ENCODE assay signal across 22 cellular contexts in the genomic region with DNA sequence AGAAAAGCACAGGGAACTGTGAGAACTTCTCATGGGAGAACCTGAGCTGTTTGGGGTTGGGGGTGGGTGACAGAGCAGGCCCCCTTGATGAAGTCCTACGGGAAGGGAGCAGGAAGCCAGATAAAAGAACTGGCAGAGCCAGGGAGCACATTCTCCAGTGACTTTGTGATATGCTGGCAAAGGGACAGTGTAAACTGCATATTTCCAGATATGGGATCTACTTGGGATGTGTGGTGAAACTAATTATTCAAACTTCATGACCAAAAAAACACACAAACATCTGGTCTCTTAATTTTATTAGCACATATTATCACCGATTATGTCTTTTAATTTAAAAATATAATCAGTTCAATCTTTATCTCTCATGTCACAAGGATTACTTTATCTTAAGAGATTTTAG.
DNase-seq lines count a peak whose midpoint lies in the region; ATAC-seq and TF ChIP-seq lines count a peak whose summit lies in the region.
"Had no signal": no experiment of that assay in that cellular context is flagged by ENCODE, and none has a peak within 500 bp of the region (broad histone marks: within the 10 kb centered on the region; RNA-seq: fewer than 3 reads in every experiment).

No MANE protein-coding gene starts in this region.

- no peak overlapping the region for H3K4me2 ChIP-seq in smooth muscle cell
- H3K4me2 ChIP-seq: A549, GM23338 had no signal

- H3K9me3 ChIP-seq in right cardiac atrium (ENCODE audit: control insufficient read depth, low read length) (no peaks in the 10 kb centered on the region), smooth muscle cell (replicated peaks; ENCODE audit: low read depth) (no peaks in the 10 kb centered on the region)
- H3K9me3 ChIP-seq: A549 had no signal

- H3K4me1 ChIP-seq in right cardiac atrium (ENCODE audit: control insufficient read depth, insufficient read depth, low read length): peaks cover 1% of the 10 kb centered on the region
- H3K4me1 ChIP-seq in smooth muscle cell (ENCODE audit: low read depth): no peaks in the 10 kb centered on the region
- H3K4me1 ChIP-seq: A549 had no signal

- H3K27ac ChIP-seq in right cardiac atrium (ENCODE audit: low read length): no peak overlapping the region
- no peak overlapping the region for H3K27ac ChIP-seq in smooth muscle cell (ENCODE audit: low read depth)
- H3K27ac ChIP-seq: A549 had no signal

- H3K9ac ChIP-seq in smooth muscle cell (ENCODE audit: low read depth): no peak overlapping the region

- TF ChIP-seq CTCF in chondrocyte (IDR thresholded peaks at IDR 0.05) (no peak), smooth muscle cell (IDR thresholded peaks at IDR 0.05; ENCODE audit: borderline replicate concordance, insufficient read depth, poor library complexity, severe bottlenecking) (no peak)

- peaks cover 2% of the 10 kb centered on the region for H3K36me3 Mint-ChIP-seq in chondrocyte (ENCODE audit: low read depth)
- no peaks in the 10 kb centered on the region for H3K36me3 Mint-ChIP-seq in activated CD4-positive, alpha-beta T cell treated with anti-CD3 and anti-CD28 coated beads, Interleukin-2, amount 10 ng/mL, durations not matched to agents 24 days and 14 days (ENCODE audit: low read depth)
- H3K36me3 Mint-ChIP-seq: CD4-positive, alpha-beta memory T cell had no signal

- H3F3A ChIP-seq in smooth muscle cell (ENCODE audit: low read depth): peaks cover 3% of the 10 kb centered on the region

- peak in 1 of 3 donors; percentile 29 for DNase-seq in right cardiac atrium
- no peak for DNase-seq in Right ventricle myocardium superior
- DNase-seq in chondrocyte (ENCODE audit: low spot score): no peak
- DNase-seq in smooth muscle cell (lab: John Stamatoyannopoulos, UW; ENCODE audit: unreplicated experiment): no peak
- no peak for DNase-seq in activated CD4-positive, alpha-beta T cell treated with anti-CD3 and anti-CD28 coated beads, Interleukin-2, amount 10 ng/mL, durations not matched to agents 24 days and 14 days
- DNase-seq: 8988T; ACHN; AML-193; C1 segment of cervical spinal cord; Calu3; CD4-positive, alpha-beta memory T cell; COR-L47; DMS53; DMS79 treated with DMSO at 0.1 percent for 48 hours; GF-D8; H9 had no signal

- peak; percentile 68 to 78 for ATAC-seq in right cardiac atrium
- ATAC-seq in Right ventricle myocardium superior (ENCODE audit: poor library complexity): no peak
- no peak for ATAC-seq in SK-N-SH treated with all-trans-retinoic acid at 6 μM for 48 hours
- ATAC-seq in HG03045 (IDR thresholded peaks at IDR 0.05; ENCODE audit: unreplicated experiment): no peak
- no peak for ATAC-seq in HG02938 (IDR thresholded peaks at IDR 0.05; ENCODE audit: unreplicated experiment)
- ATAC-seq: A549, GM23338, HCT116 had no signal

- intact Hi-C loops in right cardiac atrium (cut with DNase I) (no loop called here), Right ventricle myocardium superior (cut with DNase I) (no loop called here)
- intact Hi-C loops in activated CD4-positive, alpha-beta T cell treated with anti-CD3 and anti-CD28 coated beads, Interleukin-2, amount 10 ng/mL, durations not matched to agents 24 days and 14 days (cut with micrococcal nuclease): no loop called here

- peak overlapping the region; percentile 41 for H2AFZ ChIP-seq in smooth muscle cell (ENCODE audit: low read depth)
- H2AFZ ChIP-seq: GM23338 had no signal

- 32% methylated on average over 2 of the region's 2 CpGs for WGBS in right cardiac atrium
- 65% methylated on average over 2 of the region's 2 CpGs for WGBS in smooth muscle cell (ENCODE audit: low lambda C conversion rate)

- peaks cover 30% of the 10 kb centered on the region for H3K4me1 Mint-ChIP-seq in chondrocyte (ENCODE audit: low read depth)
- no peaks in the 10 kb centered on the region for H3K4me1 Mint-ChIP-seq in activated CD4-positive, alpha-beta T cell treated with anti-CD3 and anti-CD28 coated beads, Interleukin-2, amount 10 ng/mL, durations not matched to agents 24 days and 14 days
- H3K4me1 Mint-ChIP-seq: CD4-positive, alpha-beta memory T cell had no signal

- no peak overlapping the region for H3K4me3 ChIP-seq in right cardiac atrium (ENCODE audit: low read length)
- no peak overlapping the region for H3K4me3 ChIP-seq in smooth muscle cell
- H3K4me3 ChIP-seq: A549, GM23338 had no signal

- peak overlapping the region; percentile 57 for H3K27ac Mint-ChIP-seq in chondrocyte (ENCODE audit: unreplicated experiment)
- no peak overlapping the region for H3K27ac Mint-ChIP-seq in activated CD4-positive, alpha-beta T cell treated with anti-CD3 and anti-CD28 coated beads, Interleukin-2, amount 10 ng/mL, durations not matched to agents 24 days and 14 days
- H3K27ac Mint-ChIP-seq: CD4-positive, alpha-beta memory T cell; GM23338; H9 had no signal

- H3K4me3 Mint-ChIP-seq in chondrocyte (ENCODE audit: unreplicated experiment): no peak overlapping the region
- H3K4me3 Mint-ChIP-seq in activated CD4-positive, alpha-beta T cell treated with anti-CD3 and anti-CD28 coated beads, Interleukin-2, amount 10 ng/mL, durations not matched to agents 24 days and 14 days: no peak overlapping the region
- H3K4me3 Mint-ChIP-seq: CD4-positive, alpha-beta memory T cell; GM23338; H9 had no signal

- H3K36me3 ChIP-seq in smooth muscle cell (ENCODE audit: low read depth): no peaks in the 10 kb centered on the region

- H3K27me3 Mint-ChIP-seq in chondrocyte (ENCODE audit: low read depth): no peaks in the 10 kb centered on the region
- H3K27me3 Mint-ChIP-seq in activated CD4-positive, alpha-beta T cell treated with anti-CD3 and anti-CD28 coated beads, Interleukin-2, amount 10 ng/mL, durations not matched to agents 24 days and 14 days: no peaks in the 10 kb centered on the region

- H3K9me3 Mint-ChIP-seq in chondrocyte (ENCODE audit: low read depth): no peaks in the 10 kb centered on the region
- no peaks in the 10 kb centered on the region for H3K9me3 Mint-ChIP-seq in activated CD4-positive, alpha-beta T cell treated with anti-CD3 and anti-CD28 coated beads, Interleukin-2, amount 10 ng/mL, durations not matched to agents 24 days and 14 days
- H3K9me3 Mint-ChIP-seq: GM23338, H9 had no signal

- H3K79me2 ChIP-seq in smooth muscle cell (ENCODE audit: low read depth): no peaks in the 10 kb centered on the region

- no peaks in the 10 kb centered on the region for H3K27me3 ChIP-seq in right cardiac atrium (ENCODE audit: control insufficient read depth, insufficient read depth)
- H3K27me3 ChIP-seq in smooth muscle cell (ENCODE audit: low read depth): no peaks in the 10 kb centered on the region

- H4K20me1 ChIP-seq in smooth muscle cell (ENCODE audit: low read depth): no peaks in the 10 kb centered on the region

TF ChIP-seq in SK-N-SH treated with all-trans-retinoic acid at 6 μM for 48 hours, 23 proteins besides CTCF, POLR2A, EP300 and RAD21 (continues in another document):
- TF ChIP-seq, protein P1, sequence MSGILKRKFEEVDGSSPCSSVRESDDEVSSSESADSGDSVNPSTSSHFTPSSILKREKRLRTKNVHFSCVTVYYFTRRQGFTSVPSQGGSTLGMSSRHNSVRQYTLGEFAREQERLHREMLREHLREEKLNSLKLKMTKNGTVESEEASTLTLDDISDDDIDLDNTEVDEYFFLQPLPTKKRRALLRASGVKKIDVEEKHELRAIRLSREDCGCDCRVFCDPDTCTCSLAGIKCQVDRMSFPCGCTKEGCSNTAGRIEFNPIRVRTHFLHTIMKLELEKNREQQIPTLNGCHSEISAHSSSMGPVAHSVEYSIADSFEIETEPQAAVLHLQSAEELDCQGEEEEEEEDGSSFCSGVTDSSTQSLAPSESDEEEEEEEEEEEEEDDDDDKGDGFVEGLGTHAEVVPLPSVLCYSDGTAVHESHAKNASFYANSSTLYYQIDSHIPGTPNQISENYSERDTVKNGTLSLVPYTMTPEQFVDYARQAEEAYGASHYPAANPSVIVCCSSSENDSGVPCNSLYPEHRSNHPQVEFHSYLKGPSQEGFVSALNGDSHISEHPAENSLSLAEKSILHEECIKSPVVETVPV (CRISPR knock-in tag; IDR thresholded peaks at IDR 0.05): no peak
- TF ChIP-seq ARNTL (CRISPR knock-in tag; IDR thresholded peaks at IDR 0.05; ENCODE audit: borderline replicate concordance, low read depth): no peak
- TF ChIP-seq TOX (CRISPR knock-in tag; IDR thresholded peaks at IDR 0.05; ENCODE audit: borderline replicate concordance): no peak
- TF ChIP-seq PPARA (CRISPR knock-in tag; IDR thresholded peaks at IDR 0.05; ENCODE audit: borderline replicate concordance): no peak
- TF ChIP-seq GLIS3 (CRISPR knock-in tag; IDR thresholded peaks at IDR 0.05): no peak
- TF ChIP-seq, protein P2, sequence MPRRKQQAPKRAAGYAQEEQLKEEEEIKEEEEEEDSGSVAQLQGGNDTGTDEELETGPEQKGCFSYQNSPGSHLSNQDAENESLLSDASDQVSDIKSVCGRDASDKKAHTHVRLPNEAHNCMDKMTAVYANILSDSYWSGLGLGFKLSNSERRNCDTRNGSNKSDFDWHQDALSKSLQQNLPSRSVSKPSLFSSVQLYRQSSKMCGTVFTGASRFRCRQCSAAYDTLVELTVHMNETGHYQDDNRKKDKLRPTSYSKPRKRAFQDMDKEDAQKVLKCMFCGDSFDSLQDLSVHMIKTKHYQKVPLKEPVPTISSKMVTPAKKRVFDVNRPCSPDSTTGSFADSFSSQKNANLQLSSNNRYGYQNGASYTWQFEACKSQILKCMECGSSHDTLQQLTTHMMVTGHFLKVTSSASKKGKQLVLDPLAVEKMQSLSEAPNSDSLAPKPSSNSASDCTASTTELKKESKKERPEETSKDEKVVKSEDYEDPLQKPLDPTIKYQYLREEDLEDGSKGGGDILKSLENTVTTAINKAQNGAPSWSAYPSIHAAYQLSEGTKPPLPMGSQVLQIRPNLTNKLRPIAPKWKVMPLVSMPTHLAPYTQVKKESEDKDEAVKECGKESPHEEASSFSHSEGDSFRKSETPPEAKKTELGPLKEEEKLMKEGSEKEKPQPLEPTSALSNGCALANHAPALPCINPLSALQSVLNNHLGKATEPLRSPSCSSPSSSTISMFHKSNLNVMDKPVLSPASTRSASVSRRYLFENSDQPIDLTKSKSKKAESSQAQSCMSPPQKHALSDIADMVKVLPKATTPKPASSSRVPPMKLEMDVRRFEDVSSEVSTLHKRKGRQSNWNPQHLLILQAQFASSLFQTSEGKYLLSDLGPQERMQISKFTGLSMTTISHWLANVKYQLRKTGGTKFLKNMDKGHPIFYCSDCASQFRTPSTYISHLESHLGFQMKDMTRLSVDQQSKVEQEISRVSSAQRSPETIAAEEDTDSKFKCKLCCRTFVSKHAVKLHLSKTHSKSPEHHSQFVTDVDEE (CRISPR knock-in tag; IDR thresholded peaks at IDR 0.05): peak; percentile 81
- no peak for TF ChIP-seq OSR1 (CRISPR knock-in tag; IDR thresholded peaks at IDR 0.05)

Comparison
In these comparisons a context has a peak if more than half of its experiments do, and no peak if none do; other contexts are left out.
1. ATAC-seq: peak in right cardiac atrium (2 of 2); none in Right ventricle myocardium superior (single experiment), SK-N-SH treated with all-trans-retinoic acid at 6 μM for 48 hours (single experiment), HG03045 (single experiment) and HG02938 (single experiment).